Comparison of ENCODE assay signal across 18 cellular contexts in the genomic region with DNA sequence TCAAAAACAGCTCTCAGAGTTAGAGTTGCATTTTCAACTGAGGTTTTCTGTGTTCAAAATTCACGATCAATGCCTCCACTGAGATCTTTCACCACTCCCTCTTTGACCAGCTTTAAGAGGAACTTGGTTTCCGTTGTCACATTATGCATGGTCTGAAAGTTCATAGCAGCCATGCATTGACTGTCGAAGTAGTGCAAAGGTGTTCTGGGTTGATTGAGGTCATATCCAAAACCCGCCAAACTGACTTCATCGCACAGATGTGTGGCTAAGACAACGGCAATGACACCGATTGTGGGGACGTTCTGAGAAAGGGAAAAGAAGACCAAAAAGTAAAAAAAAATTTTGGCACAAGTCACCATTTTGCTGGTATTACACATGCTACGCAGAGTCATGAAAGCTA. TPM values are rescaled to one million over a fixed set of nuclear protein-coding genes. Genes with fewer than 3 reads are reported as not detected.
DNase-seq lines count a peak whose midpoint lies in the region; ATAC-seq lines count a peak whose summit lies in the region.
"Had no signal": no experiment of that assay in that cellular context is flagged by ENCODE, and none has a peak within 500 bp of the region (broad histone marks: within the 10 kb centered on the region; RNA-seq: fewer than 3 reads in every experiment).

No MANE protein-coding gene starts in this region.

- peak overlapping the region; percentile 7 for H3K4me3 Mint-ChIP-seq in activated naive CD8-positive, alpha-beta T cell treated with anti-CD3 and anti-CD28 coated beads, Interleukin-2, amount 10 ng/mL, durations not matched to agents 7 days and 5 days
- H3K4me3 Mint-ChIP-seq: activated T-cell treated with anti-CD3 and anti-CD28 coated beads, Interleukin-2, amount 50 U/mL, for 4 hours had no signal

- DNase-seq in activated naive CD4-positive, alpha-beta T cell treated with anti-CD3 and anti-CD28 coated beads, Interleukin-2, amount 50 U/mL, for 72 hours (ENCODE audit: low spot score in 2 of 2): no peak
- DNase-seq in activated naive CD4-positive, alpha-beta T cell treated with Interleukin-2 at 50 U/mL for 16 hours: no peak
- DNase-seq in MV-4-11 (lab: John Stamatoyannopoulos, UW): peak; percentile 58
- no peak for DNase-seq in activated naive CD8-positive, alpha-beta T cell treated with anti-CD3 and anti-CD28 coated beads, Interleukin-2, amount 10 ng/mL, durations not matched to agents 7 days and 5 days
- no peak for DNase-seq in stimulated activated naive CD8-positive, alpha-beta T cell treated with anti-CD3 and anti-CD28 coated beads, Interleukin-15, Interleukin-2, amounts not matched to agents 100 U/mL and 50 U/mL, for 24 hours
- DNase-seq in AG08395 (ENCODE audit: low spot score): no peak
- no peak for DNase-seq in NCI-H524 (lab: John Stamatoyannopoulos, UW)
- no peak for DNase-seq in islet precursor cell
- DNase-seq: activated CD4-positive, CD25-positive, alpha-beta regulatory T cell treated with anti-CD3 and anti-CD28 coated beads, Interleukin-2, amount 50 U/mL, for 72 hours; activated T-cell treated with anti-CD3 and anti-CD28 coated beads, Interleukin-2, amount 50 U/mL, for 4 hours; adrenal gland; KG1; NCI-H1092 treated with DMSO at 0.1 percent for 48 hours; NCI-H2107; NCI-H524 treated with DMSO at 0.1 percent for 48 hours; SHP77; substantia nigra had no signal

- H3K4me1 Mint-ChIP-seq in activated naive CD8-positive, alpha-beta T cell treated with anti-CD3 and anti-CD28 coated beads, Interleukin-2, amount 10 ng/mL, durations not matched to agents 7 days and 5 days: peaks cover 18% of the 10 kb centered on the region

- no peak overlapping the region for H3K27ac Mint-ChIP-seq in activated naive CD4-positive, alpha-beta T cell treated with anti-CD3 and anti-CD28 coated beads, Interleukin-2, amount 50 U/mL, for 72 hours
- H3K27ac Mint-ChIP-seq in activated naive CD8-positive, alpha-beta T cell treated with anti-CD3 and anti-CD28 coated beads, Interleukin-2, amount 10 ng/mL, durations not matched to agents 7 days and 5 days: peak overlapping the region; percentile 65

- H3K36me3 Mint-ChIP-seq in activated naive CD4-positive, alpha-beta T cell treated with anti-CD3 and anti-CD28 coated beads, Interleukin-2, amount 50 U/mL, for 72 hours: peaks cover 6 to 7% of the 10 kb centered on the region in 2 donors
- H3K36me3 Mint-ChIP-seq in activated naive CD8-positive, alpha-beta T cell treated with anti-CD3 and anti-CD28 coated beads, Interleukin-2, amount 10 ng/mL, durations not matched to agents 7 days and 5 days: peaks cover 60% of the 10 kb centered on the region

- no peaks in the 10 kb centered on the region for H3K27me3 Mint-ChIP-seq in activated naive CD8-positive, alpha-beta T cell treated with anti-CD3 and anti-CD28 coated beads, Interleukin-2, amount 10 ng/mL, durations not matched to agents 7 days and 5 days

- peaks cover 0 to 13% of the 10 kb centered on the region in 2 donors for H3K9me3 Mint-ChIP-seq in activated naive CD4-positive, alpha-beta T cell treated with anti-CD3 and anti-CD28 coated beads, Interleukin-2, amount 50 U/mL, for 72 hours
- H3K9me3 Mint-ChIP-seq in activated naive CD8-positive, alpha-beta T cell treated with anti-CD3 and anti-CD28 coated beads, Interleukin-2, amount 10 ng/mL, durations not matched to agents 7 days and 5 days: peaks cover 13% of the 10 kb centered on the region

- POLR2A ChIA-PET in activated naive CD8-positive, alpha-beta T cell treated with anti-CD3 and anti-CD28 coated beads, Interleukin-2, amount 10 ng/mL, durations not matched to agents 7 days and 5 days (lab: Charles Lee): interaction anchor here (1.0 to 2.1 kb wide), 3 partner anchors 12 to 229 kb away, joined by 4 to 9 read pairs (median 9); no protein-coding TSS in a partner anchor

- ATAC-seq in activated naive CD4-positive, alpha-beta T cell treated with anti-CD3 and anti-CD28 coated beads, Interleukin-2, amount 50 U/mL, for 72 hours: peak; percentile 63 to 70
- peak; percentile 90 for ATAC-seq in activated naive CD8-positive, alpha-beta T cell treated with anti-CD3 and anti-CD28 coated beads, Interleukin-2, amount 10 ng/mL, durations not matched to agents 7 days and 5 days (ENCODE audit: low read depth)
- peak; percentile 71 for ATAC-seq in stimulated activated naive CD8-positive, alpha-beta T cell treated with anti-CD3 and anti-CD28 coated beads, Interleukin-15, Interleukin-2, amounts not matched to agents 100 U/mL and 50 U/mL, for 24 hours
- ATAC-seq: esophagus mucosa had no signal

RNA-seq across cellular contexts. Expression of gene ST3GAL5, which starts 48.7 kb away (rescaled TPM):
- total RNA-seq in activated naive CD4-positive, alpha-beta T cell treated with anti-CD3 and anti-CD28 coated beads, Interleukin-2, amount 50 U/mL, for 72 hours: 1 to 10 TPM; 8.9 TPM
- total RNA-seq in activated naive CD8-positive, alpha-beta T cell treated with anti-CD3 and anti-CD28 coated beads, Interleukin-2, amount 10 ng/mL, durations not matched to agents 7 days and 5 days: 10 to 100 TPM; 59.9 to 62.8 TPM

Comparison
In these comparisons a context has a peak if more than half of its experiments do, and no peak if none do; other contexts are left out.
1. RNA of gene ST3GAL5, which starts 48.7 kb away (total RNA-seq): 59.9 to 62.8 TPM in activated naive CD8-positive, alpha-beta T cell treated with anti-CD3 and anti-CD28 coated beads, Interleukin-2, amount 10 ng/mL, durations not matched to agents 7 days and 5 days; 8.9 TPM in activated naive CD4-positive, alpha-beta T cell treated with anti-CD3 and anti-CD28 coated beads, Interleukin-2, amount 50 U/mL, for 72 hours; every median in the first group is over 4 times any median in the second.
2. Peak in every context shown above with its lines, with median percentiles within 50 percentile points of each other: ATAC-seq.